In the genomic region with DNA sequence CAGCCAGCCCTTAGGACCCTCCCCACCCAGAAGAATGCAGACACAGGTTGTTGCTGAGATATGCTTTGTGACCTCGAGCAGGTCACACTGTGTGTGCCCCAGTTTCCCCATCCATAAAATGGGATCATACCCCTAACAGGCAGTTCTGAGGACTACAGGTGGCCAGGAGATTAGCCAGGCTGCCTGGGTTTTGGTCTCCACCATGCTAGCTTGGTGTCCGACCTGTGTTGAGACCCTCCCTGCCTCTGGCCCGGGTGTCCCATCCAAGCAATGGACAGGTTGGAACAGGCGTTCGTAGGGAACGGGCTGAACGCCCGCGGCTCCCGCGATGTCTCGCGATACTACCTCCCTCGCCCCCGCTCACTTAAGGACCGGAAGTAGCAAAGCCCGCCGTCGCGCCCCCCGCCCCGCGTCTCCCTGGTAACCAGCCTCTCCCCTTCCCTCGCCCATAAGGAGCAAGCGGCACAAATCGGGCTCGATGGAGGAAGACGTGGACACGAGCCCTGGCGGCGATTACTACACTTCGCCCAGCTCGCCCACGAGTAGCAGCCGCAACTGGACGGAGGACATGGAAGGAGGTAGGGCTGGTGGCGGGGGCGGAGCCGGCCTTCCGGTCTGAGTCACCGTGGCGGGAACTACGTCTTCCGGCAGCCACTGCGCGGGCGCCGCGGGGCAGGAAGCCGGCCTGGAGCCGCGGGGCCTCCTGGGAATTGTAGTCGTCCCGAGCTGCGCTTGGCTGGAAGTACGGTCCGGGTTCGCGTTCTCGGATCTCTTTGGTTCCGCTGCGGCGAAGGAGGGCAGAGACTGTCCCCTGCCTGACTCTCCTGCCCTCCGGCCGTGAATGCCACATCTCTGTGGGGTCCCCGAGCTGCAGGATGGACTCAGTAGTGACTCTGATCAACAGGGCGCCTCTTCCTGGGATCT, we compare ENCODE assay signal across 8 cellular contexts. TPM values are rescaled to one million over a fixed set of nuclear protein-coding genes. Genes with fewer than 3 reads are reported as not detected.
DNase-seq lines count a peak whose midpoint lies in the region; ATAC-seq, FAIRE-seq and TF ChIP-seq lines count a peak whose summit lies in the region.

No MANE protein-coding gene starts in this region.

- peaks cover 17% of the 10 kb centered on the region for H3K36me3 ChIP-seq in astrocyte (ENCODE audit: insufficient read depth, low read length)
- peaks cover 0 to 36% of the 10 kb centered on the region in 2 donors for H3K36me3 ChIP-seq in vagina

- peaks cover 10% of the 10 kb centered on the region for H3K9me3 Mint-ChIP-seq in T-helper 2 cell treated with Interferon-gamma antibody and Interleukin-4, amounts not matched to agents 5 μg/mL and 100 μg/mL, for 36 hours
- peaks cover 6% of the 10 kb centered on the region for H3K9me3 Mint-ChIP-seq in astrocyte (ENCODE audit: unreplicated experiment)

- peaks cover 7% of the 10 kb centered on the region for H3K36me3 Mint-ChIP-seq in T-helper 2 cell treated with Interferon-gamma antibody and Interleukin-4, amounts not matched to agents 5 μg/mL and 100 μg/mL, for 36 hours (ENCODE audit: low read depth)
- peaks cover 20% of the 10 kb centered on the region for H3K36me3 Mint-ChIP-seq in astrocyte (ENCODE audit: low read depth, unreplicated experiment)

- H3K27me3 ChIP-seq in astrocyte (ENCODE audit: insufficient read depth, low read length): no peaks in the 10 kb centered on the region
- H3K27me3 ChIP-seq in vagina: no peaks in the 10 kb centered on the region

- peak overlapping the region; percentile 98 for H3K27ac Mint-ChIP-seq in T-helper 2 cell treated with Interferon-gamma antibody and Interleukin-4, amounts not matched to agents 5 μg/mL and 100 μg/mL, for 36 hours
- H3K27ac Mint-ChIP-seq in astrocyte (ENCODE audit: unreplicated experiment): peak overlapping the region; percentile 97

- peak overlapping the region; percentile 84 for H3K9ac ChIP-seq in astrocyte (ENCODE audit: low read length)

- TF ChIP-seq CTCF in GM12864 (IDR thresholded peaks at IDR 0.05; ENCODE audit: low read depth, low read length, missing control alignments) (no peak), astrocyte (IDR thresholded peaks at IDR 0.05; ENCODE audit: insufficient read depth, low read depth, low read length) (no peak), vagina (IDR thresholded peaks at IDR 0.05) (no peak)

- peak overlapping the region; percentile 93 for H3K4me2 ChIP-seq in astrocyte (ENCODE audit: low read length)

- DNase-seq in GM12864 (ENCODE audit: low read depth): peak; percentile 92
- DNase-seq in NCI-H146 (lab: John Stamatoyannopoulos, UW): peak; percentile 89
- peak; percentile 96 for DNase-seq in T-helper 2 cell treated with Interferon-gamma antibody and Interleukin-4, amounts not matched to agents 5 μg/mL and 100 μg/mL, for 36 hours (ENCODE audit: low spot score)
- peak; percentile 88 for DNase-seq in astrocyte (ENCODE audit: low read depth)
- DNase-seq in hepatic stellate cell (ENCODE audit: low spot score): peak; percentile 99
- DNase-seq in putamen (ENCODE audit: low spot score): peak; percentile 93
- no peak for DNase-seq in vagina (ENCODE audit: extremely low spot score in 2 of 2)

- peak; percentile 93 for ATAC-seq in HG02759 (IDR thresholded peaks at IDR 0.05; ENCODE audit: unreplicated experiment)

- peaks cover 2% of the 10 kb centered on the region for H4K20me1 ChIP-seq in astrocyte (ENCODE audit: insufficient read depth, low read length)

- H3K4me3 ChIP-seq in GM12864 (ENCODE audit: low read depth, low read length) (peak overlapping the region; percentile 63), astrocyte (ENCODE audit: insufficient read depth, low read depth, low read length) (peak overlapping the region; percentile 58), vagina (peak overlapping the region; percentile 28 to 41)

- H2AFZ ChIP-seq in astrocyte (ENCODE audit: low read depth, low read length): peak overlapping the region; percentile 96

- peak overlapping the region; percentile 87 for H3K27ac ChIP-seq in astrocyte (ENCODE audit: low read depth, low read length)
- H3K27ac ChIP-seq in vagina: peak overlapping the region; percentile 94

- H3K4me1 Mint-ChIP-seq in T-helper 2 cell treated with Interferon-gamma antibody and Interleukin-4, amounts not matched to agents 5 μg/mL and 100 μg/mL, for 36 hours (ENCODE audit: low read depth): peaks cover 11% of the 10 kb centered on the region
- peaks cover 3% of the 10 kb centered on the region for H3K4me1 Mint-ChIP-seq in astrocyte (ENCODE audit: low read depth, unreplicated experiment)

- intact Hi-C loops in vagina (cut with DNase I): no loop called here

- no peak for FAIRE-seq in astrocyte (lab: Jason Lieb, UNC)

- H3K79me2 ChIP-seq in astrocyte (ENCODE audit: insufficient read depth, low read length): peaks cover 25% of the 10 kb centered on the region

- H3K4me3 Mint-ChIP-seq in T-helper 2 cell treated with Interferon-gamma antibody and Interleukin-4, amounts not matched to agents 5 μg/mL and 100 μg/mL, for 36 hours: peak overlapping the region; percentile 98
- H3K4me3 Mint-ChIP-seq in astrocyte (ENCODE audit: unreplicated experiment): peak overlapping the region; percentile 89

- TF ChIP-seq POLR2A in vagina (IDR thresholded peaks at IDR 0.05): no peak

- H3K9me3 ChIP-seq in astrocyte (ENCODE audit: insufficient read depth, low read depth, low read length): peaks cover 4% of the 10 kb centered on the region
- no peaks in the 10 kb centered on the region for H3K9me3 ChIP-seq in vagina

- H3K27me3 Mint-ChIP-seq in T-helper 2 cell treated with Interferon-gamma antibody and Interleukin-4, amounts not matched to agents 5 μg/mL and 100 μg/mL, for 36 hours (ENCODE audit: low read depth): no peaks in the 10 kb centered on the region
- H3K27me3 Mint-ChIP-seq in astrocyte (ENCODE audit: low read depth, unreplicated experiment): no peaks in the 10 kb centered on the region

- H3K4me1 ChIP-seq in astrocyte (ENCODE audit: insufficient read depth, low read length) (peaks cover 10% of the 10 kb centered on the region), vagina (peaks cover 48% of the 10 kb centered on the region)

RNA-seq across cellular contexts. Expression of gene SMIM24, which starts 45.4 kb away (rescaled TPM):
- total RNA-seq in astrocyte (not detected in 2 replicates), vagina (not detected)

RNA-seq across cellular contexts. Expression of gene SMIM44, which starts 48.3 kb away (rescaled TPM):
- total RNA-seq in astrocyte (not detected in 2 replicates), vagina (not detected)

Comparison
In these comparisons a context has a peak if more than half of its experiments do, and no peak if none do; other contexts are left out.
1. DNase-seq: peak in GM12864 (single experiment), NCI-H146 (single experiment), T-helper 2 cell treated with Interferon-gamma antibody and Interleukin-4, amounts not matched to agents 5 μg/mL and 100 μg/mL, for 36 hours (single experiment), astrocyte (single experiment), hepatic stellate cell (single experiment) and putamen (single experiment); none in vagina (0 of 2).
2. Peak in every context shown above with its lines, with median percentiles within 50 percentile points of each other: H3K4me3 ChIP-seq.